Comparison of ENCODE assay signal across 23 cellular contexts in genomic region chr7:45107356-45107755, GRCh38. TPM values are rescaled to one million over a fixed set of nuclear protein-coding genes. Genes with fewer than 3 reads are reported as not detected.
DNase-seq lines count a peak whose midpoint lies in the region; ATAC-seq and TF ChIP-seq lines count a peak whose summit lies in the region.
"Had no signal": no experiment of that assay in that cellular context is flagged by ENCODE, and none has a peak within 500 bp of the region (broad histone marks: within the 10 kb centered on the region; RNA-seq: fewer than 3 reads in every experiment).

No MANE protein-coding gene starts in this region.

- intact Hi-C loops in activated CD4-positive, alpha-beta T cell treated with anti-CD3 and anti-CD28 coated beads for 36 hours (cut with DNase I, micrococcal nuclease) = no loop called here
- intact Hi-C loops in CD8-positive, alpha-beta T cell (cut with DNase I, micrococcal nuclease) = no loop called here
- intact Hi-C loops in activated CD8-positive, alpha-beta T cell treated with anti-CD3 and anti-CD28 coated beads for 36 hours (cut with micrococcal nuclease) = no loop called here

- H2BK5ac ChIP-seq in mesenchymal stem cell (ENCODE audit: low read depth, low read length, poor library complexity, severe bottlenecking) = no peak overlapping the region

- no peak overlapping the region for H2AK5ac ChIP-seq in mesenchymal stem cell (ENCODE audit: low read length, severe bottlenecking)

- peaks cover 44% of the 10 kb centered on the region for H3K79me1 ChIP-seq in mesenchymal stem cell (replicated peaks; ENCODE audit: low read length, poor library complexity, severe bottlenecking)

- no peak overlapping the region for H2BK15ac ChIP-seq in mesenchymal stem cell (ENCODE audit: low read depth, poor library complexity, severe bottlenecking)

- H3K4me1 Mint-ChIP-seq in activated CD4-positive, alpha-beta T cell treated with anti-CD3 and anti-CD28 coated beads for 36 hours = peaks cover 38% of the 10 kb centered on the region
- H3K4me1 Mint-ChIP-seq in CD8-positive, alpha-beta T cell (ENCODE audit: low read depth) = peaks cover 57% of the 10 kb centered on the region
- peaks cover 38% of the 10 kb centered on the region for H3K4me1 Mint-ChIP-seq in activated CD8-positive, alpha-beta T cell treated with anti-CD3 and anti-CD28 coated beads for 36 hours (ENCODE audit: low read depth)

- no peak for DNase-seq in activated CD4-positive, alpha-beta T cell treated with anti-CD3 and anti-CD28 coated beads for 36 hours
- DNase-seq in activated CD4-positive, alpha-beta T cell treated with anti-CD3 and anti-CD28 coated beads, Interleukin-2, amount 50 U/mL, for 4 hours = no peak
- DNase-seq in CD8-positive, alpha-beta T cell = no peak
- no peak for DNase-seq in activated CD8-positive, alpha-beta T cell treated with anti-CD3 and anti-CD28 coated beads for 36 hours
- DNase-seq in mesenchymal stem cell (no peak), NCI-H2081 (lab: John Stamatoyannopoulos, UW) (no peak), NOMO-1 treated with DMSO at 0.1 percent for 48 hours (lab: John Stamatoyannopoulos, UW; ENCODE audit: unreplicated experiment) (no peak)
- no peak for DNase-seq in effector memory CD4-positive, alpha-beta T cell
- DNase-seq: activated CD8-positive, alpha-beta memory T cell treated with anti-CD3 and anti-CD28 coated beads, Interleukin-2, amount 50 U/mL, for 4 hours; amniotic stem cell; central memory CD4-positive, alpha-beta T cell; effector CD8-positive, alpha-beta T cell; HFFc6; NCI-H1694; NCI-H446; NK-92 treated with Interleukin-12 subunit alpha and Interleukin-12 subunit beta, amount 100 ng/mL, for 24 hours; stimulated activated naive B cell treated with anti-CD40 and anti-IgM and Interleukin-4, amounts not matched to agents 10 μg/mL and 1 μg/mL and 100 μg/mL, for 72 hours; SW 1271 had no signal

- H3K4me3 ChIP-seq in CD8-positive, alpha-beta T cell (ENCODE audit: low read depth, low read length) = no peak overlapping the region
- no peak overlapping the region for H3K4me3 ChIP-seq in mesenchymal stem cell (ENCODE audit: insufficient read depth in 1 of 2, low read depth in 1 of 2, low read length in 2 of 2)
- H3K4me3 ChIP-seq in effector memory CD4-positive, alpha-beta T cell (ENCODE audit: insufficient read depth, low read depth, low read length, poor library complexity, severe bottlenecking) = no peak overlapping the region
- H3K4me3 ChIP-seq: neural progenitor cell had no signal

- H3K36me3 ChIP-seq in CD8-positive, alpha-beta T cell (ENCODE audit: insufficient read depth, low read length) = peaks cover 68% of the 10 kb centered on the region
- H3K36me3 ChIP-seq in mesenchymal stem cell (ENCODE audit: control insufficient read depth in 1 of 2, insufficient read depth in 2 of 2, low read depth in 1 of 2, low read length in 2 of 2) = peaks cover 61 to 71% of the 10 kb centered on the region in 2 experiments
- peaks cover 68% of the 10 kb centered on the region for H3K36me3 ChIP-seq in effector memory CD4-positive, alpha-beta T cell (ENCODE audit: control insufficient read depth, insufficient read depth, low read length)

- CTCF ChIA-PET in activated CD4-positive, alpha-beta T cell treated with anti-CD3 and anti-CD28 coated beads for 36 hours (lab: Charles Lee) = no interaction called here
- CTCF ChIA-PET in CD8-positive, alpha-beta T cell (lab: Charles Lee) = interaction anchor here (0.7 kb wide), 1 partner anchor 29 kb away, joined by 3 read pairs; no protein-coding TSS in a partner anchor
- CTCF ChIA-PET in activated CD8-positive, alpha-beta T cell treated with anti-CD3 and anti-CD28 coated beads for 36 hours (lab: Charles Lee) = interaction anchor here (1.1 kb wide), 1 partner anchor 29 kb away, joined by 4 read pairs; no protein-coding TSS in a partner anchor

- POLR2A ChIA-PET in activated CD4-positive, alpha-beta T cell treated with anti-CD3 and anti-CD28 coated beads for 36 hours (lab: Charles Lee) = no interaction called here
- POLR2A ChIA-PET in CD8-positive, alpha-beta T cell (lab: Charles Lee) = no interaction called here
- POLR2A ChIA-PET in activated CD8-positive, alpha-beta T cell treated with anti-CD3 and anti-CD28 coated beads for 36 hours (lab: Charles Lee) = interaction anchor here (1.0 kb wide), 1 partner anchor 8 kb away, joined by 3 read pairs; no protein-coding TSS in a partner anchor

- no peak overlapping the region for H4K8ac ChIP-seq in mesenchymal stem cell (ENCODE audit: low read length)

- no peak overlapping the region for H4K91ac ChIP-seq in mesenchymal stem cell (ENCODE audit: low read length)

- no peak overlapping the region for H2BK12ac ChIP-seq in mesenchymal stem cell (ENCODE audit: low read length in 2 of 2)

- H3K18ac ChIP-seq in mesenchymal stem cell (ENCODE audit: low read depth in 1 of 2, low read length in 2 of 2) = no peak overlapping the region

- H3K23ac ChIP-seq in mesenchymal stem cell (ENCODE audit: low read length in 2 of 2) = no peak overlapping the region

- H3K9me3 Mint-ChIP-seq in activated CD4-positive, alpha-beta T cell treated with anti-CD3 and anti-CD28 coated beads for 36 hours (ENCODE audit: low read depth) = no peaks in the 10 kb centered on the region
- H3K9me3 Mint-ChIP-seq in CD8-positive, alpha-beta T cell = no peaks in the 10 kb centered on the region
- no peaks in the 10 kb centered on the region for H3K9me3 Mint-ChIP-seq in activated CD8-positive, alpha-beta T cell treated with anti-CD3 and anti-CD28 coated beads for 36 hours
- H3K9me3 Mint-ChIP-seq: HFFc6; memory B cell; neural progenitor cell; stimulated activated naive B cell treated with anti-CD40 and anti-IgM and Interleukin-4, amounts not matched to agents 10 μg/mL and 1 μg/mL and 100 μg/mL, for 72 hours had no signal

- no peaks in the 10 kb centered on the region for H3K27me3 ChIP-seq in CD8-positive, alpha-beta T cell (ENCODE audit: insufficient read depth, low read length)
- H3K27me3 ChIP-seq in mesenchymal stem cell (ENCODE audit: control insufficient read depth in 1 of 2, insufficient read depth in 1 of 2, low read length in 2 of 2) = no peaks in the 10 kb centered on the region
- no peaks in the 10 kb centered on the region for H3K27me3 ChIP-seq in effector memory CD4-positive, alpha-beta T cell (replicated peaks; ENCODE audit: control insufficient read depth, insufficient read depth, low read length, poor library complexity, severe bottlenecking)
- H3K27me3 ChIP-seq: neural progenitor cell had no signal

- H3K4ac ChIP-seq in mesenchymal stem cell (ENCODE audit: low read depth in 1 of 2, low read length in 2 of 2) = no peak overlapping the region

- peak overlapping the region; percentile 71 for H3K27ac Mint-ChIP-seq in activated CD4-positive, alpha-beta T cell treated with anti-CD3 and anti-CD28 coated beads for 36 hours
- peak overlapping the region; percentile 84 for H3K27ac Mint-ChIP-seq in CD8-positive, alpha-beta T cell
- H3K27ac Mint-ChIP-seq in activated CD8-positive, alpha-beta T cell treated with anti-CD3 and anti-CD28 coated beads for 36 hours = peak overlapping the region; percentile 60
- H3K27ac Mint-ChIP-seq: HFFc6, neural progenitor cell had no signal

- 93% methylated on average over 2 of the region's 3 CpGs for WGBS in mesenchymal stem cell

- peaks cover 66% of the 10 kb centered on the region for H3K36me3 Mint-ChIP-seq in activated CD4-positive, alpha-beta T cell treated with anti-CD3 and anti-CD28 coated beads for 36 hours (ENCODE audit: low read depth)
- peaks cover 77% of the 10 kb centered on the region for H3K36me3 Mint-ChIP-seq in CD8-positive, alpha-beta T cell
- H3K36me3 Mint-ChIP-seq in activated CD8-positive, alpha-beta T cell treated with anti-CD3 and anti-CD28 coated beads for 36 hours (ENCODE audit: low read depth) = peaks cover 75% of the 10 kb centered on the region

- H3K4me3 Mint-ChIP-seq in activated CD4-positive, alpha-beta T cell treated with anti-CD3 and anti-CD28 coated beads for 36 hours = peak overlapping the region; percentile 94
- H3K4me3 Mint-ChIP-seq in CD8-positive, alpha-beta T cell = peak overlapping the region; percentile 45
- peak overlapping the region; percentile 90 for H3K4me3 Mint-ChIP-seq in activated CD8-positive, alpha-beta T cell treated with anti-CD3 and anti-CD28 coated beads for 36 hours
- H3K4me3 Mint-ChIP-seq: memory B cell, neural progenitor cell had no signal

- no peak for ATAC-seq in activated CD4-positive, alpha-beta T cell treated with anti-CD3 and anti-CD28 coated beads for 36 hours
- no peak for ATAC-seq in CD8-positive, alpha-beta T cell
- no peak for ATAC-seq in activated CD8-positive, alpha-beta T cell treated with anti-CD3 and anti-CD28 coated beads for 36 hours
- ATAC-seq: stimulated activated naive B cell treated with anti-CD40 and anti-IgM and Interleukin-4, amounts not matched to agents 10 μg/mL and 1 μg/mL and 100 μg/mL, for 72 hours had no signal

- H3K9ac ChIP-seq in mesenchymal stem cell (ENCODE audit: low read length) = peak overlapping the region; percentile 56
- H3K9ac ChIP-seq: neural progenitor cell had no signal

- no peaks in the 10 kb centered on the region for H3K27me3 Mint-ChIP-seq in activated CD4-positive, alpha-beta T cell treated with anti-CD3 and anti-CD28 coated beads for 36 hours
- no peaks in the 10 kb centered on the region for H3K27me3 Mint-ChIP-seq in CD8-positive, alpha-beta T cell (ENCODE audit: low read depth)
- H3K27me3 Mint-ChIP-seq in activated CD8-positive, alpha-beta T cell treated with anti-CD3 and anti-CD28 coated beads for 36 hours = no peaks in the 10 kb centered on the region
- H3K27me3 Mint-ChIP-seq: memory B cell; stimulated activated naive B cell treated with anti-CD40 and anti-IgM and Interleukin-4, amounts not matched to agents 10 μg/mL and 1 μg/mL and 100 μg/mL, for 72 hours had no signal

- no peak overlapping the region for H3K14ac ChIP-seq in mesenchymal stem cell (ENCODE audit: low read length in 2 of 2)

- no peak overlapping the region for H2BK120ac ChIP-seq in mesenchymal stem cell (ENCODE audit: low read depth, low read length)

- TF ChIP-seq CTCF in CD8-positive, alpha-beta T cell (IDR thresholded peaks at IDR 0.05) = no peak
- TF ChIP-seq CTCF in activated CD8-positive, alpha-beta T cell treated with anti-CD3 and anti-CD28 coated beads for 36 hours (IDR thresholded peaks at IDR 0.05) = no peak

- no peak overlapping the region for H3K4me2 ChIP-seq in mesenchymal stem cell (ENCODE audit: low read length, poor library complexity, severe bottlenecking)
- H3K4me2 ChIP-seq: neural progenitor cell had no signal

- H3K9me3 ChIP-seq in CD8-positive, alpha-beta T cell (ENCODE audit: low read length) = no peaks in the 10 kb centered on the region
- H3K9me3 ChIP-seq in mesenchymal stem cell (ENCODE audit: control insufficient read depth, low read length) = no peaks in the 10 kb centered on the region
- H3K9me3 ChIP-seq in effector memory CD4-positive, alpha-beta T cell (ENCODE audit: control insufficient read depth, low read length) = no peaks in the 10 kb centered on the region

- H3K27ac ChIP-seq in CD8-positive, alpha-beta T cell (ENCODE audit: low read depth, low read length) = no peak overlapping the region
- H3K27ac ChIP-seq in mesenchymal stem cell (ENCODE audit: low read length, poor library complexity, severe bottlenecking) = no peak overlapping the region
- no peak overlapping the region for H3K27ac ChIP-seq in effector memory CD4-positive, alpha-beta T cell (ENCODE audit: insufficient read depth, low read length, poor library complexity, severe bottlenecking)
- H3K27ac ChIP-seq: neural progenitor cell, VCaP had no signal

- peaks cover 61% of the 10 kb centered on the region for H3K4me1 ChIP-seq in CD8-positive, alpha-beta T cell (ENCODE audit: insufficient read depth, low read length)
- H3K4me1 ChIP-seq in mesenchymal stem cell (ENCODE audit: control insufficient read depth, insufficient read depth, low read depth, low read length) = peaks cover 10% of the 10 kb centered on the region
- peaks cover 30% of the 10 kb centered on the region for H3K4me1 ChIP-seq in effector memory CD4-positive, alpha-beta T cell (ENCODE audit: control insufficient read depth, insufficient read depth, low read length, poor library complexity, severe bottlenecking)

- no peak overlapping the region for H2AFZ ChIP-seq in mesenchymal stem cell (ENCODE audit: low read depth, low read length)
- H2AFZ ChIP-seq: neural progenitor cell had no signal

RNA-seq across cellular contexts. Expression of gene TBRG4, which starts 4.1 kb away (rescaled TPM):
- 100 to 1,000 TPM; 158 to 163 TPM for total RNA-seq in activated CD4-positive, alpha-beta T cell treated with anti-CD3 and anti-CD28 coated beads for 36 hours
- total RNA-seq in CD8-positive, alpha-beta T cell = 10 to 100 TPM; 75.3 to 79.7 TPM
- total RNA-seq in activated CD8-positive, alpha-beta T cell treated with anti-CD3 and anti-CD28 coated beads for 36 hours = 100 to 1,000 TPM; 197 TPM
- polyA plus RNA-seq in mesenchymal stem cell (2013, experiment 1 of 2) = 33.6 TPM
- polyA plus RNA-seq in mesenchymal stem cell (2013, experiment 2 of 2) = 33.0 TPM

RNA-seq across cellular contexts. Expression of gene NACAD, which starts 18.6 kb away (rescaled TPM):
- under 1 TPM; 0.14 to 0.21 TPM for total RNA-seq in activated CD4-positive, alpha-beta T cell treated with anti-CD3 and anti-CD28 coated beads for 36 hours
- total RNA-seq in CD8-positive, alpha-beta T cell = 1 to 10 TPM in 1 of 2 experiments, under 1 TPM in 1; 0.68 to 1.7 TPM
- under 1 TPM; 0.31 to 0.50 TPM for total RNA-seq in activated CD8-positive, alpha-beta T cell treated with anti-CD3 and anti-CD28 coated beads for 36 hours
- 5.6 TPM for polyA plus RNA-seq in mesenchymal stem cell (2013, experiment 1 of 2)
- 5.5 TPM for polyA plus RNA-seq in mesenchymal stem cell (2013, experiment 2 of 2)
- total RNA-seq: MCF 10A had no signal

RNA-seq across cellular contexts. Expression of gene RAMP3, which starts 50.2 kb away (rescaled TPM):
- total RNA-seq in activated CD4-positive, alpha-beta T cell treated with anti-CD3 and anti-CD28 coated beads for 36 hours = not detected
- total RNA-seq in CD8-positive, alpha-beta T cell = not detected
- not detected for total RNA-seq in activated CD8-positive, alpha-beta T cell treated with anti-CD3 and anti-CD28 coated beads for 36 hours
- not detected for polyA plus RNA-seq in mesenchymal stem cell (2013, experiment 1 of 2)
- polyA plus RNA-seq in mesenchymal stem cell (2013, experiment 2 of 2) = not detected
- total RNA-seq: HFFc6, HT1080, MCF 10A had no signal
